20 cellular contexts compared by ENCODE assay signal in the genomic region with DNA sequence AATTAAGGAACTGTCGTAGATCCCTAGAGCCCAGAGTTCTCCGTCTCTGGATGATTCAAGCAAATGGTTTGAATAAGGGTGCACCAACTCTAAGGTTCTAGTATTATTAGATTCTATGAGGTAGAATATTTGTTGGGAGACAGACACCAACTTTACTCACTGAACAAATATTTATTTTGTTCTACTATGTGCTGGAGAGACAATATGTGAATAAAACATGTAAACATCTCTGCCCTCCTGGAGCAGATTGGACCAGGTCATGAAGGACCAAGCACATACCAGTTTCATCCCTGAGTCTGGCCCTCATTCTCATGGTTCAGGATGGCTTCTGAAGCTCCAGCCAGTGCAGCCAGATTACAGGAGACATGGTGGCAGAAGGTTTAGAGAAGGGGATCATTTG.
DNase-seq lines count a peak whose midpoint lies in the region; ATAC-seq and TF ChIP-seq lines count a peak whose summit lies in the region.
"Had no signal": no experiment of that assay in that cellular context is flagged by ENCODE, and none has a peak within 500 bp of the region (broad histone marks: within the 10 kb centered on the region; RNA-seq: fewer than 3 reads in every experiment).

No MANE protein-coding gene starts in this region.

- 100% methylated on average over 1 of the region's 2 CpGs; no CpG with 5 or more reads in 1 of the 2 experiments for WGBS in IMR-90 (ENCODE audit: extremely low coverage in 2 of 2, insufficient read length in 1 of 2), 2 experiments
- WGBS in sigmoid colon, 2 donors, result 89 to 91% methylated on average over 2 of the region's 2 CpGs

- H3K4me1 ChIP-seq in IMR-90 (ENCODE audit: control insufficient read depth, insufficient read depth, low read length) (peaks cover 42% of the 10 kb centered on the region), sigmoid colon (peaks cover 0 to 90% (median 71%) of the 10 kb centered on the region in 4 donors)

- TF ChIP-seq POLR2A in IMR-90 (IDR thresholded peaks at IDR 0.05; ENCODE audit: low read depth, low read length) (no peak), sigmoid colon (IDR thresholded peaks at IDR 0.05) (no peak)

- no peaks in the 10 kb centered on the region for H3K9me3 Mint-ChIP-seq in Calu3 (ENCODE audit: low read depth, unreplicated experiment)

- DNase-seq in Calu3, result no peak
- no peak for DNase-seq in IMR-90
- peak; percentile 24 for DNase-seq in fibroblast of villous mesenchyme (ENCODE audit: low read depth)
- no peak for DNase-seq in sigmoid colon
- no peak for DNase-seq in epidermal melanocyte (ENCODE audit: insufficient read length, low spot score)
- DNase-seq: ACHN; CD4-positive, CD25-positive, alpha-beta regulatory T cell; DMS79; Karpas-422; NCI-H2029; NCI-H446 treated with DMSO at 0.1 percent for 48 hours; NCI-H526; NCI-H82; NK-92 treated with Interleukin-12 subunit alpha and Interleukin-12 subunit beta, amount 100 ng/mL, for 24 hours; PC-9; Right ventricle myocardium superior; T-helper 1 cell had no signal

- peak overlapping the region; percentile 60 for H3K27ac Mint-ChIP-seq in Calu3 (ENCODE audit: unreplicated experiment)
- H3K27ac Mint-ChIP-seq: CD4-positive, CD25-positive, alpha-beta regulatory T cell had no signal

- H3K36me3 ChIP-seq in IMR-90 (ENCODE audit: control insufficient read depth, insufficient read depth, low read length) (no peaks in the 10 kb centered on the region), sigmoid colon (no peaks in the 10 kb centered on the region)
- H3K36me3 ChIP-seq: SJSA1 had no signal

- H2BK15ac ChIP-seq in IMR-90 (ENCODE audit: low read depth, low read length), result peak overlapping the region; percentile 98

- H4K20me1 ChIP-seq in IMR-90 (ENCODE audit: insufficient read depth, low read length), result no peaks in the 10 kb centered on the region

- H3K4me3 ChIP-seq in IMR-90 (ENCODE audit: insufficient read depth, low read depth, low read length), result no peak overlapping the region
- H3K4me3 ChIP-seq in fibroblast of villous mesenchyme (ENCODE audit: low read depth, low read length), result no peak overlapping the region
- H3K4me3 ChIP-seq in sigmoid colon, result no peak overlapping the region
- H3K4me3 ChIP-seq: PC-9, SJSA1 had no signal

- no peak overlapping the region; the same call in 1 of the 2 replicates for H3K4me2 ChIP-seq in IMR-90 (ENCODE audit: low read depth, low read length)
- H3K4me2 ChIP-seq: PC-9 had no signal

- peak overlapping the region; percentile 93 for H3K4ac ChIP-seq in IMR-90 (ENCODE audit: low read depth, low read length)

- CTCF ChIA-PET in Calu3 (lab: Charles Lee) (no interaction called here), IMR-90 (lab: Yijun Ruan, JAX) (interaction anchor here (0.6 to 1.9 kb wide), 4 partner anchors 13 to 187 kb away, joined by 3 to 6 read pairs (median 3); no protein-coding TSS in a partner anchor)

- H2AK5ac ChIP-seq in IMR-90 (ENCODE audit: low read depth, low read length), result peak overlapping the region; percentile 96

- no peak overlapping the region for H2AFZ ChIP-seq in IMR-90 (replicated peaks; ENCODE audit: low read length, poor library complexity)
- H2AFZ ChIP-seq: PC-9 had no signal

- peaks cover 35% of the 10 kb centered on the region for H3K36me3 Mint-ChIP-seq in Calu3 (ENCODE audit: insufficient read depth, unreplicated experiment)
- H3K36me3 Mint-ChIP-seq: CD4-positive, CD25-positive, alpha-beta regulatory T cell had no signal

- H3K27me3 Mint-ChIP-seq in Calu3 (ENCODE audit: unreplicated experiment), result no peaks in the 10 kb centered on the region
- H3K27me3 Mint-ChIP-seq: CD4-positive, CD25-positive, alpha-beta regulatory T cell had no signal

- H2AK9ac ChIP-seq in IMR-90 (replicated peaks; ENCODE audit: low read depth, low read length, poor library complexity), result no peak overlapping the region

- peak overlapping the region; percentile 100 for H3K18ac ChIP-seq in IMR-90 (ENCODE audit: low read depth, low read length)

- H3K4me1 Mint-ChIP-seq in Calu3 (ENCODE audit: low read depth, unreplicated experiment), result peaks cover 52% of the 10 kb centered on the region
- H3K4me1 Mint-ChIP-seq: CD4-positive, CD25-positive, alpha-beta regulatory T cell had no signal

- peak overlapping the region; percentile 88 for H2BK20ac ChIP-seq in IMR-90 (ENCODE audit: low read depth, low read length)

- POLR2A ChIA-PET in IMR-90 (lab: Charles Lee; ENCODE audit: unreplicated experiment), result no interaction called here

- BruUV-seq in Calu3 (replicated peaks; lab: Mats Ljungman, UMichigan) (no TSS peak), IMR-90 (replicated peaks; lab: Mats Ljungman, UMichigan) (TSS peak; percentile 81)

- H3K23ac ChIP-seq in IMR-90 (ENCODE audit: low read depth, low read length), result peak overlapping the region; percentile 65

- intact Hi-C loops in Calu3 (cut with micrococcal nuclease; ENCODE audit: unreplicated experiment), result loop anchor here (5.0 kb wide), 1 partner anchor 78 kb away; no protein-coding TSS in a partner anchor
- intact Hi-C loops in IMR-90 (cut with micrococcal nuclease), result loop anchor here (5.0 to 10.0 kb wide), 2 partner anchors 78 to 784 kb away; a partner anchor contains a TSS
- intact Hi-C loops in sigmoid colon (cut with DNase I), result loop anchor here (5.0 kb wide), 1 partner anchor 127 kb away; no protein-coding TSS in a partner anchor

- H3K27me3 ChIP-seq in IMR-90 (ENCODE audit: control insufficient read depth, insufficient read depth, low read length), result no peaks in the 10 kb centered on the region
- no peaks in the 10 kb centered on the region for H3K27me3 ChIP-seq in sigmoid colon
- H3K27me3 ChIP-seq: SJSA1 had no signal

- peaks cover 35 to 60% of the 10 kb centered on the region in 2 experiments for H3K79me1 ChIP-seq in IMR-90 (ENCODE audit: low read depth in 1 of 2, low read length in 2 of 2)

- H3K27ac ChIP-seq in IMR-90 (ENCODE audit: insufficient read depth, low read length), result peak overlapping the region; percentile 99
- H3K27ac ChIP-seq in sigmoid colon, result peak overlapping the region in 3 of 4 donors; percentile 74 to 81 (median 76)

- no peak for TF ChIP-seq EP300 in sigmoid colon (IDR thresholded peaks at IDR 0.05)

- H3K56ac ChIP-seq in IMR-90 (ENCODE audit: extremely low read depth, insufficient read depth, low read length), result peak overlapping the region; percentile 93

- H3K4me3 Mint-ChIP-seq in Calu3 (ENCODE audit: low read depth, unreplicated experiment), result peak overlapping the region; percentile 24
- H3K4me3 Mint-ChIP-seq: CD4-positive, CD25-positive, alpha-beta regulatory T cell had no signal

- peak overlapping the region; percentile 89 to 97 for H4K8ac ChIP-seq in IMR-90 (ENCODE audit: low read depth in 2 of 2, low read length in 2 of 2)

- peak overlapping the region; percentile 99 for H2BK5ac ChIP-seq in IMR-90 (ENCODE audit: low read depth, low read length, poor library complexity, severe bottlenecking)

- TF ChIP-seq RAD21 in IMR-90 (IDR thresholded peaks at IDR 0.05; ENCODE audit: low read length), result no peak

- H4K91ac ChIP-seq in IMR-90 (ENCODE audit: insufficient read depth, low read depth, low read length), result peak overlapping the region; percentile 100

- dilution Hi-C loops in IMR-90 (cut with HindIII; ENCODE audit: low sequenced_read_pairs, unreplicated experiment), result no loop called here

- TF ChIP-seq CTCF in Calu3 (IDR thresholded peaks at IDR 0.05; ENCODE audit: unreplicated experiment) (no peak), IMR-90 (conservative IDR thresholded peaks at IDR 0.05; ENCODE audit: low read depth, low read length) (no peak), fibroblast of villous mesenchyme (IDR thresholded peaks at IDR 0.05; ENCODE audit: insufficient read depth, low read depth, low read length) (no peak), sigmoid colon (IDR thresholded peaks at IDR 0.05) (no peak)

- peak overlapping the region; percentile 95 for H2BK120ac ChIP-seq in IMR-90 (ENCODE audit: low read depth, low read length)

- H3K9me1 ChIP-seq in IMR-90 (ENCODE audit: insufficient read depth, low read length), result peaks cover 21% of the 10 kb centered on the region

- H3K9me3 ChIP-seq in IMR-90 (ENCODE audit: control insufficient read depth, insufficient read depth, low read length) (no peaks in the 10 kb centered on the region), sigmoid colon (no peaks in the 10 kb centered on the region)
- H3K9me3 ChIP-seq: SJSA1 had no signal

- peak overlapping the region; percentile 99 for H4K5ac ChIP-seq in IMR-90 (ENCODE audit: low read depth, low read length)

- H3K9ac ChIP-seq in IMR-90 (ENCODE audit: low read depth, low read length), result peak overlapping the region; percentile 51

- in situ Hi-C loops in IMR-90 (cut with MboI; ENCODE audit: low sequenced_read_pairs), result no loop called here

- H3K14ac ChIP-seq in IMR-90 (replicated peaks; ENCODE audit: low read depth, low read length), result peak overlapping the region; percentile 74

- ATAC-seq in IMR-90 (ENCODE audit: low read depth) (no peak), GM21786 (IDR thresholded peaks at IDR 0.05; ENCODE audit: unreplicated experiment) (no peak), HG02973 (IDR thresholded peaks at IDR 0.05; ENCODE audit: unreplicated experiment) (no peak)

TF ChIP-seq in IMR-90, 13 proteins besides CTCF, POLR2A, EP300 and RAD21:
- TF ChIP-seq FOS (IDR thresholded peaks at IDR 0.05; ENCODE audit: low read depth, low read length) (no peak), MAFK (IDR thresholded peaks at IDR 0.05; ENCODE audit: low read depth, low read length) (no peak), MAZ (IDR thresholded peaks at IDR 0.05; ENCODE audit: borderline replicate concordance, low read depth, low read length) (no peak), RFX5 (IDR thresholded peaks at IDR 0.05; ENCODE audit: low read depth, low read length) (no peak)
- TF ChIP-seq, protein P1, sequence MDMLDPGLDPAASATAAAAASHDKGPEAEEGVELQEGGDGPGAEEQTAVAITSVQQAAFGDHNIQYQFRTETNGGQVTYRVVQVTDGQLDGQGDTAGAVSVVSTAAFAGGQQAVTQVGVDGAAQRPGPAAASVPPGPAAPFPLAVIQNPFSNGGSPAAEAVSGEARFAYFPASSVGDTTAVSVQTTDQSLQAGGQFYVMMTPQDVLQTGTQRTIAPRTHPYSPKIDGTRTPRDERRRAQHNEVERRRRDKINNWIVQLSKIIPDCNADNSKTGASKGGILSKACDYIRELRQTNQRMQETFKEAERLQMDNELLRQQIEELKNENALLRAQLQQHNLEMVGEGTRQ (IDR thresholded peaks at IDR 0.05; ENCODE audit: low read depth, low read length), result no peak
- TF ChIP-seq, protein P2, sequence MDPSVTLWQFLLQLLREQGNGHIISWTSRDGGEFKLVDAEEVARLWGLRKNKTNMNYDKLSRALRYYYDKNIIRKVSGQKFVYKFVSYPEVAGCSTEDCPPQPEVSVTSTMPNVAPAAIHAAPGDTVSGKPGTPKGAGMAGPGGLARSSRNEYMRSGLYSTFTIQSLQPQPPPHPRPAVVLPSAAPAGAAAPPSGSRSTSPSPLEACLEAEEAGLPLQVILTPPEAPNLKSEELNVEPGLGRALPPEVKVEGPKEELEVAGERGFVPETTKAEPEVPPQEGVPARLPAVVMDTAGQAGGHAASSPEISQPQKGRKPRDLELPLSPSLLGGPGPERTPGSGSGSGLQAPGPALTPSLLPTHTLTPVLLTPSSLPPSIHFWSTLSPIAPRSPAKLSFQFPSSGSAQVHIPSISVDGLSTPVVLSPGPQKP (IDR thresholded peaks at IDR 0.05; ENCODE audit: borderline replicate concordance, low read depth, low read length), result no peak
